9 cellular contexts compared by ENCODE assay signal in the genomic region with DNA sequence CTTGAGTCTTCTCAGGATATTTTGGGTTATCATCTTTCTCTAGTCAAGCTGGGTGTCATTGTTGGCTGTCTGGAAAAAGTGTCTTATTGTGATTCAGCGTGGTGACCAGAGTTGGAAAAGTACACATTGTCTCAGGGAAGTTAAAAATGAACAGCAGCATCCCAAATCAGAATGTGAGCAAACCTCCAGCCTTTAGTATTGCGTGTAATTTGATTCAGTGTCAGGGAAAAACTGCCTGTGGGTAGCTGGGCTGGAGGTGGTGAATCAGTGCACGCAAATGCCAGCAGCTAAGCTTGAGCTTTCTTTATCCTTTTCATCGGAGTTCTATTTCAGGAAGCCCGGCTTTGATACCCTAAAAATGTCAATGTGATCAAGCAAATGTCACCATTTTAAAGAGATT. TPM values are rescaled to one million over a fixed set of nuclear protein-coding genes. Genes with fewer than 3 reads are reported as not detected.
DNase-seq lines count a peak whose midpoint lies in the region; ATAC-seq, FAIRE-seq and TF ChIP-seq lines count a peak whose summit lies in the region.
"Had no signal": no experiment of that assay in that cellular context is flagged by ENCODE, and none has a peak within 500 bp of the region (broad histone marks: within the 10 kb centered on the region; RNA-seq: fewer than 3 reads in every experiment).

No MANE protein-coding gene starts in this region.

- H3K27ac Mint-ChIP-seq in neural crest cell (ENCODE audit: unreplicated experiment): peak overlapping the region; percentile 96

- TF ChIP-seq CTCF in RWPE2 (IDR thresholded peaks at IDR 0.05; ENCODE audit: poor library complexity, severe bottlenecking): no peak
- TF ChIP-seq CTCF in fibroblast of pulmonary artery (IDR thresholded peaks at IDR 0.05; ENCODE audit: low read length, missing control alignments): no peak
- no peak for TF ChIP-seq CTCF in neural crest cell (conservative IDR thresholded peaks at IDR 0.05)

- H3K36me3 Mint-ChIP-seq in neural crest cell (ENCODE audit: low read depth): no peaks in the 10 kb centered on the region

- H3K4me3 Mint-ChIP-seq in neural crest cell: peak overlapping the region; percentile 92

- peaks cover 28% of the 10 kb centered on the region for H3K4me1 Mint-ChIP-seq in neural crest cell

- H3K4me1 ChIP-seq in RWPE2 (ENCODE audit: insufficient read depth, poor library complexity, severe bottlenecking): no peaks in the 10 kb centered on the region

- H3K27ac ChIP-seq in RWPE2 (ENCODE audit: poor library complexity, severe bottlenecking): peak overlapping the region; percentile 28

- peak; percentile 38 for DNase-seq in DMS53 treated with DMSO at 0.1 percent for 48 hours (lab: John Stamatoyannopoulos, UW; ENCODE audit: unreplicated experiment)
- no peak for DNase-seq in RWPE2 (ENCODE audit: low spot score)
- peak; percentile 31 for DNase-seq in fibroblast of pulmonary artery (ENCODE audit: low read depth)
- DNase-seq in neural crest cell (ENCODE audit: low read depth, low spot score): no peak
- no peak for DNase-seq in frontal cortex (ENCODE audit: low spot score in 2 of 2)
- DNase-seq in SIG-M5 treated with dmso at 0.1 percent for 504 hours (lab: John Stamatoyannopoulos, UW; ENCODE audit: unreplicated experiment): no peak
- DNase-seq in GF-D8 (lab: John Stamatoyannopoulos, UW): no peak
- no peak for DNase-seq in cortex of kidney (lab: John Stamatoyannopoulos, UW)
- DNase-seq: small intestine had no signal

- no peak for FAIRE-seq in frontal cortex (lab: Jason Lieb, UNC)
- FAIRE-seq: small intestine had no signal

- H3K4me3 ChIP-seq in RWPE2 (ENCODE audit: severe bottlenecking): peak overlapping the region; percentile 3
- H3K4me3 ChIP-seq in fibroblast of pulmonary artery (replicated peaks; ENCODE audit: low read depth, low read length): no peak overlapping the region

- no peaks in the 10 kb centered on the region for H3K27me3 Mint-ChIP-seq in neural crest cell (ENCODE audit: low read depth)

- no peaks in the 10 kb centered on the region for H3K36me3 ChIP-seq in RWPE2 (ENCODE audit: low read depth)

- H3K27me3 ChIP-seq in RWPE2 (ENCODE audit: insufficient read depth, poor library complexity, severe bottlenecking): no peaks in the 10 kb centered on the region

- H3K9me3 Mint-ChIP-seq in neural crest cell: no peaks in the 10 kb centered on the region

- ATAC-seq in RWPE2 (ENCODE audit: low read depth): peak; percentile 84

- no peaks in the 10 kb centered on the region for H3K9me3 ChIP-seq in RWPE2 (ENCODE audit: severe bottlenecking)

RNA-seq across cellular contexts. Expression of gene C5orf47, which starts 25.9 kb away (rescaled TPM):
- not detected in 2 replicates for total RNA-seq in neural crest cell
- 0.41 TPM for total RNA-seq in frontal cortex

Comparison
In these comparisons a context has a peak if more than half of its experiments do, and no peak if none do; other contexts are left out.
1. DNase-seq: peak in DMS53 treated with DMSO at 0.1 percent for 48 hours (single experiment) and fibroblast of pulmonary artery (single experiment); none in RWPE2 (single experiment), neural crest cell (single experiment), frontal cortex (0 of 2), SIG-M5 treated with dmso at 0.1 percent for 504 hours (single experiment), GF-D8 (single experiment) and cortex of kidney (single experiment).